Comparison of ENCODE assay signal across 8 cellular contexts in the genomic region with DNA sequence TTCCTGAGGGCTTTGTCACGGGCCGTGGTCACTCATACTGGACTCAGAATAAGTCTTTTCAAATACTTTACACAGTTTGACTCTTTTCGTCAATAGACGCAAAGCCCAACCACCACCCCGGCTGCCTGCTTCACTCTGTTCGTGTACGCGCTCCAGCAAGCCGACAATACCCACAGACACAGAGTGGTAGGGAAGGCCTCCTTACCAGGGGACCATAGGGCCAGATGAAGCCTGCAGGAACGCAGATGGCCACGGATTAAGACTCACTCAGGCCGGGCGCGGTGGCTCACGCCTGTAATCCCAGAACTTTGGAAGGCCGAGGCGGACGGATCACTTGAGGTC. TPM values are rescaled to one million over a fixed set of nuclear protein-coding genes. Genes with fewer than 3 reads are reported as not detected.
A peak's percentile ranks its signal among the peaks of the same experiment; 100 is the strongest.
DNase-seq lines count a peak whose midpoint lies in the region; ATAC-seq, FAIRE-seq and TF ChIP-seq lines count a peak whose summit lies in the region.

No MANE protein-coding gene starts in this region.

- peak overlapping the region; percentile 97 for H3K4me3 Mint-ChIP-seq in T-helper 1 cell treated with Interleukin-12 subunit alpha and Interleukin-12 subunit beta and Interleukin-4 antibody, amounts not matched to agents 30 μg/mL and 1 μg/mL, for 36 hours

- no peak overlapping the region for H2AFZ ChIP-seq in H1 (ENCODE audit: low read length)

- peak overlapping the region; percentile 72 for H3K27ac ChIP-seq in H1 (ENCODE audit: low read depth, low read length)
- peak overlapping the region; percentile 98 for H3K27ac ChIP-seq in muscle layer of duodenum (ENCODE audit: low read length)
- peak overlapping the region in 1 of 2 donors; percentile 11 for H3K27ac ChIP-seq in aorta (ENCODE audit: low read depth in 1 of 2, low read length in 2 of 2)

- 0 out of 2 replicates have a peak overlapping the region, but pooled peaks have one; percentile 75 for H2AK5ac ChIP-seq in H1 (ENCODE audit: low read depth, low read length)

- peak; percentile 19 for ATAC-seq in HG02571 (IDR thresholded peaks at IDR 0.05; ENCODE audit: unreplicated experiment)
- ATAC-seq in aorta (ENCODE audit: low FRiP score): no peak
- no peak for ATAC-seq in GM21576 (IDR thresholded peaks at IDR 0.05; ENCODE audit: unreplicated experiment)

- H3K56ac ChIP-seq in H1 (replicated peaks; ENCODE audit: insufficient read length, low read depth, low read length): no peak overlapping the region

- H3K4ac ChIP-seq in H1 (replicated peaks; ENCODE audit: insufficient read length, low read depth, low read length): no peak overlapping the region

- H3K23me2 ChIP-seq in H1 (ENCODE audit: low read depth, low read length): peaks cover 5% of the 10 kb centered on the region; the same call in 1 of the 2 replicates

- no peak overlapping the region for H2BK12ac ChIP-seq in H1 (ENCODE audit: low read depth, low read length)

- H3K36me3 ChIP-seq in H1 (ENCODE audit: control insufficient read depth in 2 of 4, insufficient read depth in 4 of 4, low read length in 3 of 4) (peaks cover 0 to 8% (median 0%) of the 10 kb centered on the region in 4 experiments; a peak in 2 of 8 replicates), muscle layer of duodenum (ENCODE audit: control insufficient read depth in 1 of 2, insufficient read depth in 2 of 2, low read length in 2 of 2) (peaks cover 0 to 7% of the 10 kb centered on the region in 2 donors), aorta (ENCODE audit: control insufficient read depth in 1 of 2, insufficient read depth in 2 of 2, low read length in 1 of 2) (no peaks in the 10 kb centered on the region)

- TF ChIP-seq CTCF in H1 (IDR thresholded peaks at IDR 0.05; ENCODE audit: control extremely low read depth in 1 of 3, insufficient read depth in 1 of 3, low read depth in 1 of 3, low read length in 3 of 3): no peak

- no peak for TF ChIP-seq EP300 in H1 (IDR thresholded peaks at IDR 0.05; ENCODE audit: borderline replicate concordance in 1 of 2, low read depth in 2 of 2, low read length in 2 of 2)

- peak overlapping the region; percentile 61 for H2BK5ac ChIP-seq in H1 (ENCODE audit: low read depth, low read length)

- H3K4me1 ChIP-seq in H1 (replicated peaks in 1 of 4; ENCODE audit: control insufficient read depth in 3 of 4, insufficient read depth in 4 of 4, low read length in 3 of 4): peaks cover 0 to 4% (median 0%) of the 10 kb centered on the region in 4 experiments; a peak in 3 of 7 replicates
- H3K4me1 ChIP-seq in muscle layer of duodenum (ENCODE audit: control insufficient read depth in 1 of 2, insufficient read depth in 2 of 2, low read length in 2 of 2): peaks cover 5 to 14% of the 10 kb centered on the region in 2 donors
- no peaks in the 10 kb centered on the region for H3K4me1 ChIP-seq in aorta (ENCODE audit: control insufficient read depth in 1 of 2, insufficient read depth in 2 of 2, low read length in 2 of 2)

- peaks cover 17 to 48% of the 10 kb centered on the region in 2 experiments for H3K79me2 ChIP-seq in H1 (ENCODE audit: control insufficient read depth in 1 of 2, insufficient read depth in 2 of 2, low read length in 2 of 2)

- POLR2A ChIA-PET in H1 (lab: Charles Lee; ENCODE audit: partially characterized antibody): interaction anchor here (0.7 to 1.7 kb wide), 2 partner anchors 26 to 169 kb away, joined by 4 read pairs; no protein-coding TSS in a partner anchor

- DNase-seq in D341Med (ENCODE audit: low spot score): peak; percentile 58
- DNase-seq in H1 (ENCODE audit: low read depth in 1 of 2, low spot score in 2 of 2): no peak
- no peak for DNase-seq in aorta
- DNase-seq in MV-4-11 (lab: John Stamatoyannopoulos, UW): no peak

- peaks cover 4 to 16% of the 10 kb centered on the region in 2 experiments for H4K20me1 ChIP-seq in H1 (replicated peaks in 1 of 2; ENCODE audit: control insufficient read depth in 1 of 2, insufficient read depth in 2 of 2, low read length in 2 of 2)

- no peak for FAIRE-seq in H1 (lab: Jason Lieb, UNC)

- no peak overlapping the region for H3K18ac ChIP-seq in H1 (ENCODE audit: extremely low read depth, low read length)

- CTCF ChIA-PET in H1 (lab: Charles Lee; ENCODE audit: partially characterized antibody): interaction anchor here (1.1 to 9.2 kb wide), 6 partner anchors 10 to 40 kb away, joined by 3 to 58 read pairs (median 4); no protein-coding TSS in a partner anchor

- H3K9ac ChIP-seq in H1 (replicated peaks in 1 of 4; ENCODE audit: extremely low read depth in 1 of 4, low read depth in 3 of 4, low read length in 3 of 4): peak overlapping the region in 3 of 4 experiments; percentile 79 to 82 (median 80); a peak in 6 of 7 replicates

- no peak overlapping the region for H2BK120ac ChIP-seq in H1 (replicated peaks; ENCODE audit: low read depth, low read length)

- TF ChIP-seq RAD21 in H1 (IDR thresholded peaks at IDR 0.05 in 1 of 2, conservative IDR thresholded peaks at IDR 0.05 in 1 of 2; ENCODE audit: low read depth in 2 of 2, low read length in 2 of 2): no peak

- peaks cover 9% of the 10 kb centered on the region for H3K36me3 Mint-ChIP-seq in T-helper 1 cell treated with Interleukin-12 subunit alpha and Interleukin-12 subunit beta and Interleukin-4 antibody, amounts not matched to agents 30 μg/mL and 1 μg/mL, for 36 hours (ENCODE audit: low read depth)

- peak overlapping the region; percentile 94 for H3K27ac Mint-ChIP-seq in T-helper 1 cell treated with Interleukin-12 subunit alpha and Interleukin-12 subunit beta and Interleukin-4 antibody, amounts not matched to agents 30 μg/mL and 1 μg/mL, for 36 hours

- intact Hi-C loops in aorta (cut with DNase I): no loop called here

- peaks cover 4% of the 10 kb centered on the region for H3K79me1 ChIP-seq in H1 (ENCODE audit: low read depth, low read length)

- H3K9me3 Mint-ChIP-seq in T-helper 1 cell treated with Interleukin-12 subunit alpha and Interleukin-12 subunit beta and Interleukin-4 antibody, amounts not matched to agents 30 μg/mL and 1 μg/mL, for 36 hours: no peaks in the 10 kb centered on the region

- H4K5ac ChIP-seq in H1 (ENCODE audit: insufficient read length, low read depth, low read length): no peak overlapping the region

- peaks cover 27% of the 10 kb centered on the region for H3K4me1 Mint-ChIP-seq in T-helper 1 cell treated with Interleukin-12 subunit alpha and Interleukin-12 subunit beta and Interleukin-4 antibody, amounts not matched to agents 30 μg/mL and 1 μg/mL, for 36 hours (ENCODE audit: low read depth)

- H4K91ac ChIP-seq in H1 (replicated peaks; ENCODE audit: insufficient read length, low read length): no peak overlapping the region

- H2BK15ac ChIP-seq in H1 (ENCODE audit: low read length): no peak overlapping the region

- H3K27me3 Mint-ChIP-seq in T-helper 1 cell treated with Interleukin-12 subunit alpha and Interleukin-12 subunit beta and Interleukin-4 antibody, amounts not matched to agents 30 μg/mL and 1 μg/mL, for 36 hours (ENCODE audit: low read depth): no peaks in the 10 kb centered on the region

- no peak overlapping the region for H3K23ac ChIP-seq in H1 (ENCODE audit: insufficient read length)

- H3K4me3 ChIP-seq in H1 (ENCODE audit: extremely low read depth in 1 of 4, insufficient read depth in 2 of 4, low read depth in 3 of 4, low read length in 4 of 4) (peak overlapping the region; percentile 61 to 89 (median 83)), muscle layer of duodenum (ENCODE audit: low read depth in 1 of 2, low read length in 2 of 2) (peak overlapping the region; percentile 80 to 92), aorta (ENCODE audit: low read length in 2 of 2) (peak overlapping the region; percentile 45 to 75)

- peak overlapping the region; percentile 82; the same call in 1 of the 2 replicates for H4K8ac ChIP-seq in H1 (ENCODE audit: extremely low read depth, insufficient read depth, low read length)

- H3K27me3 ChIP-seq in H1 (replicated peaks in 1 of 4; ENCODE audit: control insufficient read depth in 3 of 4, extremely low read depth in 1 of 4, insufficient read depth in 3 of 4, low read length in 3 of 4) (no peaks in the 10 kb centered on the region; a peak in 1 of 7 replicates), muscle layer of duodenum (ENCODE audit: low read depth, low read length) (no peaks in the 10 kb centered on the region), aorta (ENCODE audit: control insufficient read depth in 1 of 2, insufficient read depth in 2 of 2, low read length in 1 of 2) (no peaks in the 10 kb centered on the region)

- no peaks in the 10 kb centered on the region for H3K9me3 ChIP-seq in H1 (ENCODE audit: insufficient read depth in 2 of 2, low read depth in 1 of 2, low read length in 1 of 2)
- H3K9me3 ChIP-seq in muscle layer of duodenum (ENCODE audit: control insufficient read depth in 1 of 2, low read length in 2 of 2): no peaks in the 10 kb centered on the region
- H3K9me3 ChIP-seq in aorta (ENCODE audit: control insufficient read depth, low read length): no peaks in the 10 kb centered on the region

- no peak for TF ChIP-seq POLR2A in H1 (IDR thresholded peaks at IDR 0.05; ENCODE audit: control extremely low read depth in 1 of 2, low read depth in 2 of 2, low read length in 2 of 2)

- no peak overlapping the region for H2BK20ac ChIP-seq in H1 (ENCODE audit: low read length)

- 8% methylated on average over 18 of the region's 18 CpGs; no CpG with 5 or more reads in 1 of the 2 experiments for WGBS in H1 (ENCODE audit: extremely low coverage in 1 of 2, insufficient coverage in 1 of 2, insufficient read length in 1 of 2, insufficient replicate concordance in 2 of 2, low coverage in 1 of 2, low lambda C conversion rate in 2 of 2, missing lambda C conversion rate in 1 of 2), 2 experiments
- 0% methylated on average over 18 of the region's 18 CpGs for WGBS in aorta, 2 donors

- H3K14ac ChIP-seq in H1 (ENCODE audit: insufficient read length): no peak overlapping the region

- H3K4me2 ChIP-seq in H1 (ENCODE audit: insufficient read depth in 1 of 2, low read depth in 2 of 2, low read length in 2 of 2): peak overlapping the region; percentile 61 to 86

RNA-seq across cellular contexts. Expression of a gene that starts 29.7 kb away (rescaled TPM):
- total RNA-seq in H1 (2021; fragmentation: NEBNext Ultra II Directional; extraction: Animal tissue kit (Norgen Biotek cat#: 25700)): 0.75 and 0.99 TPM in 2 replicates
- polyA plus RNA-seq in H1 (2011; rRNA removed) (0.60 and 0.71 TPM in 2 replicates), aorta (under 1 TPM in 1 of 2 donors, not detected in 1; 0.25 TPM)
- 0.54 TPM for polyA plus RNA-seq in H1 (2011; cell fraction: cytosol; rRNA removed)
- 2.1 TPM for polyA plus RNA-seq in H1 (2011; cell fraction: nucleus; rRNA removed)
- 0.88 to 1.4 TPM (median 1.2 TPM) in 4 replicates for polyA plus RNA-seq in H1 (2012, experiment 1 of 2)
- 0.38 TPM for polyA plus RNA-seq in H1 (2012, experiment 2 of 2)
- polyA plus RNA-seq in H1 (2013, experiment 1 of 2): 0.51 TPM
- polyA plus RNA-seq in H1 (2013, experiment 2 of 2): 0.33 TPM
- polyA minus RNA-seq in H1 (2011; rRNA and poly(A)+ RNA removed): 0.37 and 1.3 TPM in 2 replicates
- not detected for polyA minus RNA-seq in H1 (2011; cell fraction: cytosol; rRNA and poly(A)+ RNA removed)
- polyA minus RNA-seq in H1 (2011; cell fraction: nucleus; rRNA and poly(A)+ RNA removed): 0.70 TPM
- total RNA-seq in aorta: under 1 TPM; 0.10 to 0.36 TPM

RNA-seq across cellular contexts. Expression of a gene that starts 41.0 kb away (rescaled TPM):
- 33.4 and 35.8 TPM in 2 replicates for total RNA-seq in H1 (2021; fragmentation: NEBNext Ultra II Directional; extraction: Animal tissue kit (Norgen Biotek cat#: 25700))
- polyA plus RNA-seq in H1 (2011; rRNA removed): 11.1 and 11.2 TPM in 2 replicates
- polyA plus RNA-seq in H1 (2011; cell fraction: cytosol; rRNA removed): 21.5 TPM
- 17.8 TPM for polyA plus RNA-seq in H1 (2011; cell fraction: nucleus; rRNA removed)
- polyA plus RNA-seq in H1 (2012, experiment 1 of 2): 20.2 to 32.6 TPM (median 22.2 TPM) in 4 replicates
- 2.5 TPM for polyA plus RNA-seq in H1 (2012, experiment 2 of 2)
- 38.1 TPM for polyA plus RNA-seq in H1 (2013, experiment 1 of 2)
- polyA plus RNA-seq in H1 (2013, experiment 2 of 2): 37.6 TPM
- polyA minus RNA-seq in H1 (2011; rRNA and poly(A)+ RNA removed): 19.3 and 20.7 TPM in 2 replicates
- polyA minus RNA-seq in H1 (2011; cell fraction: cytosol; rRNA and poly(A)+ RNA removed): 17.2 TPM
- 46.7 TPM for polyA minus RNA-seq in H1 (2011; cell fraction: nucleus; rRNA and poly(A)+ RNA removed)
- 10 to 100 TPM; 23.9 to 31.2 TPM for total RNA-seq in aorta
- 10 to 100 TPM; 18.7 to 28.7 TPM for polyA plus RNA-seq in aorta

RNA-seq across cellular contexts. Expression of a gene that starts 41.2 kb away (rescaled TPM):
- total RNA-seq in H1 (2021; fragmentation: NEBNext Ultra II Directional; extraction: Animal tissue kit (Norgen Biotek cat#: 25700)): 23.7 and 26.2 TPM in 2 replicates
- polyA plus RNA-seq in H1 (2011; rRNA removed) (25.1 and 37.8 TPM in 2 replicates), aorta (10 to 100 TPM; 10.1 to 41.2 TPM)
- 25.4 TPM for polyA plus RNA-seq in H1 (2011; cell fraction: cytosol; rRNA removed)
- polyA plus RNA-seq in H1 (2011; cell fraction: nucleus; rRNA removed): 83.2 TPM
- polyA plus RNA-seq in H1 (2012, experiment 1 of 2): 24.7 to 27.3 TPM (median 26.7 TPM) in 4 replicates
- polyA plus RNA-seq in H1 (2012, experiment 2 of 2): 11.7 TPM
- 10.8 TPM for polyA plus RNA-seq in H1 (2013, experiment 1 of 2)
- 10.7 TPM for polyA plus RNA-seq in H1 (2013, experiment 2 of 2)
- 51.7 and 59.2 TPM in 2 replicates for polyA minus RNA-seq in H1 (2011; rRNA and poly(A)+ RNA removed)
- polyA minus RNA-seq in H1 (2011; cell fraction: cytosol; rRNA and poly(A)+ RNA removed): 27.2 TPM
- polyA minus RNA-seq in H1 (2011; cell fraction: nucleus; rRNA and poly(A)+ RNA removed): 50.2 TPM
- 10 to 100 TPM; 30.8 to 33.5 TPM for total RNA-seq in aorta
